Comparison of ENCODE assay signal across 9 cellular contexts in genomic region chr3:156664285-156665178, GRCh38. TPM values are rescaled to one million over a fixed set of nuclear protein-coding genes. Genes with fewer than 3 reads are reported as not detected.
DNase-seq lines count a peak whose midpoint lies in the region; ATAC-seq, FAIRE-seq and TF ChIP-seq lines count a peak whose summit lies in the region.
"Had no signal": no experiment of that assay in that cellular context is flagged by ENCODE, and none has a peak within 500 bp of the region (broad histone marks: within the 10 kb centered on the region; RNA-seq: fewer than 3 reads in every experiment).

No MANE protein-coding gene starts in this region.

- TF ChIP-seq CTCF in lower lobe of right lung (IDR thresholded peaks at IDR 0.05), result no peak

- no peaks in the 10 kb centered on the region for H3K27me3 ChIP-seq in lower lobe of right lung (ENCODE audit: low read depth)
- no peaks in the 10 kb centered on the region for H3K27me3 ChIP-seq in MG63

- FAIRE-seq in GM18507 (lab: Jason Lieb, UNC), result peak; percentile 88

- peaks cover 38% of the 10 kb centered on the region for H3K4me1 ChIP-seq in lower lobe of right lung

- peak overlapping the region; percentile 52 for H3K27ac ChIP-seq in lower lobe of right lung
- H3K27ac ChIP-seq: coronary artery had no signal

- H3K9me3 ChIP-seq in lower lobe of right lung, result no peaks in the 10 kb centered on the region
- H3K9me3 ChIP-seq in MG63, result no peaks in the 10 kb centered on the region

- ATAC-seq in GM21528 (IDR thresholded peaks at IDR 0.05; ENCODE audit: low FRiP score, unreplicated experiment) (peak; percentile 76), HG03520 (IDR thresholded peaks at IDR 0.05; ENCODE audit: unreplicated experiment) (peak; percentile 67), lower lobe of right lung (peak; percentile 47 to 50)

- no peak for DNase-seq in GM18507 (ENCODE audit: extremely low spot score, insufficient read length, low read depth)
- DNase-seq in lower lobe of right lung, result no peak
- DNase-seq in MG63, result no peak
- DNase-seq in activated effector memory CD4-positive, alpha-beta T cell treated with anti-CD3 and anti-CD28 coated beads, Interleukin-2, amount 50 U/mL, for 16 hours, result no peak
- no peak for DNase-seq in NCI-H526 treated with DMSO at 0.1 percent for 48 hours (lab: John Stamatoyannopoulos, UW)
- no peak for DNase-seq in HPDE6-E6E7 (ENCODE audit: extremely low spot score)

- intact Hi-C loops in lower lobe of right lung (cut with DNase I), result no loop called here

- no peak overlapping the region for H3K4me3 ChIP-seq in lower lobe of right lung
- H3K4me3 ChIP-seq in MG63, result no peak overlapping the region
- H3K4me3 ChIP-seq: coronary artery had no signal

- H3K36me3 ChIP-seq in lower lobe of right lung (no peaks in the 10 kb centered on the region), MG63 (no peaks in the 10 kb centered on the region)

RNA-seq across cellular contexts. Expression of gene TIPARP, which starts 9.9 kb away (rescaled TPM):
- 58.0 TPM for total RNA-seq in lower lobe of right lung
- 46.1 and 74.7 TPM in 2 replicates for total RNA-seq in MG63 (2014; rRNA removed; shearing (Covaris generic); ENCODE audit: low replicate concordance)
